20 cellular contexts compared by ENCODE assay signal in genomic region chr21:17765207-17765606, GRCh38.
"Had no signal": no experiment of that assay in that cellular context is flagged by ENCODE, and none has a peak within 500 bp of the region (broad histone marks: within the 10 kb centered on the region; RNA-seq: fewer than 3 reads in every experiment).

No MANE protein-coding gene starts in this region.

- H3K27ac ChIP-seq: colonic mucosa, esophagus muscularis mucosa, foreskin keratinocyte, gastrocnemius medialis, heart right ventricle, left lung, lower lobe of right lung had no signal

- H3K9me3 ChIP-seq: colonic mucosa, esophagus muscularis mucosa, gastrocnemius medialis, left lung, lower lobe of right lung had no signal

- H3K36me3 ChIP-seq: colonic mucosa, esophagus muscularis mucosa, gastrocnemius medialis, heart right ventricle, left lung, lower lobe of right lung had no signal

- FAIRE-seq: endothelial cell of umbilical vein, islet of Langerhans, keratinocyte had no signal

- H3K4me1 ChIP-seq: colonic mucosa, esophagus muscularis mucosa, gastrocnemius medialis, heart right ventricle, left lung, lower lobe of right lung had no signal

- ATAC-seq: foreskin keratinocyte; gastrocnemius medialis; heart right ventricle; left cardiac atrium; left lung; left ventricle myocardium superior; lower lobe of right lung; naive thymus-derived CD4-positive, alpha-beta T cell had no signal

- H3K4me3 ChIP-seq: colonic mucosa, esophagus muscularis mucosa, gastrocnemius medialis, heart right ventricle, left lung, lower lobe of right lung had no signal

- H3K27me3 ChIP-seq: colonic mucosa, esophagus muscularis mucosa, foreskin keratinocyte, gastrocnemius medialis, heart right ventricle, left lung had no signal

- DNase-seq: colonic mucosa; cortex of kidney; effector memory CD4-positive, alpha-beta T cell; foreskin keratinocyte; gastrocnemius medialis; glutamatergic neuron; head of caudate nucleus; heart right ventricle; hippocampal formation; left cardiac atrium; left lung; left ventricle myocardium superior; lower lobe of right lung; mesendoderm; midbrain; naive thymus-derived CD4-positive, alpha-beta T cell had no signal
